In genomic region chr18:24015897-24016631, GRCh38 we compare ENCODE assay signal across 8 cellular contexts. TPM values are rescaled to one million over a fixed set of nuclear protein-coding genes. Genes with fewer than 3 reads are reported as not detected.
A peak's percentile ranks its signal among the peaks of the same experiment; 100 is the strongest.
DNase-seq lines count a peak whose midpoint lies in the region; ATAC-seq and TF ChIP-seq lines count a peak whose summit lies in the region.

No MANE protein-coding gene starts in this region.

- H3K9me3 ChIP-seq in mesodermal cell (ENCODE audit: control insufficient read depth, low read length), result no peaks in the 10 kb centered on the region

- H3K4me3 ChIP-seq in astrocyte of the spinal cord (ENCODE audit: low read depth, low read length) (peak overlapping the region; percentile 86), mesodermal cell (ENCODE audit: extremely low read depth, insufficient read depth, low read length, poor library complexity, severe bottlenecking) (peak overlapping the region; percentile 76)

- H3K27ac Mint-ChIP-seq in stimulated activated naive CD8-positive, alpha-beta T cell treated with anti-CD3 and anti-CD28 coated beads, Interleukin-15, Interleukin-2, amounts not matched to agents 100 ng/mL and 50 ng/mL, for 24 hours, result peak overlapping the region; percentile 93

- H3K36me3 Mint-ChIP-seq in stimulated activated naive CD8-positive, alpha-beta T cell treated with anti-CD3 and anti-CD28 coated beads, Interleukin-15, Interleukin-2, amounts not matched to agents 100 ng/mL and 50 ng/mL, for 24 hours (ENCODE audit: low read depth), result peaks cover 25% of the 10 kb centered on the region

- 38 to 51% methylated on average over 4 to 8 of the region's 12 CpGs for WGBS in mesodermal cell (ENCODE audit: insufficient coverage in 2 of 2), 2 experiments

- no peak for TF ChIP-seq CTCF in astrocyte of the spinal cord (IDR thresholded peaks at IDR 0.05; ENCODE audit: low read depth, low read length)

- H3K36me3 ChIP-seq in mesodermal cell (ENCODE audit: control insufficient read depth, insufficient read depth, low read length), result no peaks in the 10 kb centered on the region

- no peaks in the 10 kb centered on the region for H3K4me1 ChIP-seq in mesodermal cell (ENCODE audit: control insufficient read depth, insufficient read depth, low read length, poor library complexity, severe bottlenecking)

- DNase-seq in stimulated activated naive CD8-positive, alpha-beta T cell treated with anti-CD3 and anti-CD28 coated beads, Interleukin-15, Interleukin-2, amounts not matched to agents 100 U/mL and 50 U/mL, for 24 hours, result no peak
- peak; percentile 3 for DNase-seq in astrocyte of the spinal cord (ENCODE audit: low read depth, low spot score)
- DNase-seq in OCI-M2 (lab: John Stamatoyannopoulos, UW; ENCODE audit: unreplicated experiment), result no peak
- DNase-seq in AG20443 (ENCODE audit: low spot score), result no peak
- DNase-seq in T-helper 9 cell, result no peak

- H3K4me3 Mint-ChIP-seq in stimulated activated naive CD8-positive, alpha-beta T cell treated with anti-CD3 and anti-CD28 coated beads, Interleukin-15, Interleukin-2, amounts not matched to agents 100 ng/mL and 50 ng/mL, for 24 hours, result peak overlapping the region; percentile 98

- ATAC-seq in stimulated activated naive CD8-positive, alpha-beta T cell treated with anti-CD3 and anti-CD28 coated beads, Interleukin-15, Interleukin-2, amounts not matched to agents 100 U/mL and 50 U/mL, for 24 hours, result no peak
- ATAC-seq in HG02981 (IDR thresholded peaks at IDR 0.05; ENCODE audit: unreplicated experiment), result no peak

- peaks cover 83% of the 10 kb centered on the region for H3K4me1 Mint-ChIP-seq in stimulated activated naive CD8-positive, alpha-beta T cell treated with anti-CD3 and anti-CD28 coated beads, Interleukin-15, Interleukin-2, amounts not matched to agents 100 ng/mL and 50 ng/mL, for 24 hours (ENCODE audit: low read depth)

- no peak overlapping the region for H3K27ac ChIP-seq in mesodermal cell (ENCODE audit: low read depth, low read length, severe bottlenecking)

- in situ Hi-C loops in astrocyte of the spinal cord (cut with HindIII; ENCODE audit: low sequenced_read_pairs), result no loop called here

- no peaks in the 10 kb centered on the region for H3K9me3 Mint-ChIP-seq in stimulated activated naive CD8-positive, alpha-beta T cell treated with anti-CD3 and anti-CD28 coated beads, Interleukin-15, Interleukin-2, amounts not matched to agents 100 ng/mL and 50 ng/mL, for 24 hours

- H3K27me3 Mint-ChIP-seq in stimulated activated naive CD8-positive, alpha-beta T cell treated with anti-CD3 and anti-CD28 coated beads, Interleukin-15, Interleukin-2, amounts not matched to agents 100 ng/mL and 50 ng/mL, for 24 hours, result no peaks in the 10 kb centered on the region

RNA-seq across cellular contexts. Expression of gene TTC39C, which starts 1.5 kb away (rescaled TPM):
- 6.4 TPM for polyA plus RNA-seq in mesodermal cell (2013, experiment 1 of 2)
- polyA plus RNA-seq in mesodermal cell (2013, experiment 2 of 2), result 6.6 TPM
